In genomic region chr1:26695417-26696190, GRCh38 we compare ENCODE assay signal across 8 cellular contexts. TPM values are rescaled to one million over a fixed set of nuclear protein-coding genes. Genes with fewer than 3 reads are reported as not detected.
DNase-seq lines count a peak whose midpoint lies in the region; ATAC-seq and TF ChIP-seq lines count a peak whose summit lies in the region.

TSS of gene ARID1A (plus strand) at chr1:26696015. CDS start at chr1:26696404, 389 bp downstream.

- intact Hi-C loops in MCF 10A (cut with micrococcal nuclease): no loop called here

- H3K27ac Mint-ChIP-seq in MCF 10A (ENCODE audit: low read depth, unreplicated experiment): peak within 1 kb of the TSS; percentile 71

- H3K4me3 ChIP-seq in iPS-15b (ENCODE audit: low read depth, low read length) (peak within 1 kb of the TSS; percentile 83), skeletal muscle cell (ENCODE audit: low read depth, low read length) (peak within 1 kb of the TSS; percentile 75)

- POLR2A ChIA-PET in MCF 10A (lab: Yijun Ruan, JAX): interaction anchor here (0.6 to 7.5 kb wide), 16 partner anchors 10 to 185 kb away, joined by 3 to 109 read pairs (median 12); partner anchors contain the start of gene PIGV

- peaks cover 5% of the 10 kb centered on the region for H3K27me3 ChIP-seq in iPS-15b (ENCODE audit: control insufficient read depth, insufficient read depth, low read length)

- H3K9me3 ChIP-seq in iPS-15b (ENCODE audit: control insufficient read depth, insufficient read depth, low read length): no peaks in the 10 kb centered on the region

- no peak for TF ChIP-seq CTCF in VCaP (conservative IDR thresholded peaks at IDR 0.05)
- TF ChIP-seq CTCF in MCF 10A (IDR thresholded peaks at IDR 0.05; ENCODE audit: unreplicated experiment): no peak

- ATAC-seq in GM18867 (IDR thresholded peaks at IDR 0.05; ENCODE audit: unreplicated experiment): peak; percentile 45
- ATAC-seq in HG03135 (IDR thresholded peaks at IDR 0.05; ENCODE audit: unreplicated experiment): peak; percentile 36

- no peaks in the 10 kb centered on the region for H3K36me3 ChIP-seq in iPS-15b (ENCODE audit: control insufficient read depth, insufficient read depth, low read length)

- H3K36me3 Mint-ChIP-seq in MCF 10A (ENCODE audit: insufficient read depth, unreplicated experiment): peaks cover 7% of the 10 kb centered on the region

- H3K27ac ChIP-seq in VCaP: peak within 1 kb of the TSS; percentile 98

- CTCF ChIA-PET in MCF 10A (lab: Yijun Ruan, JAX): no interaction called here

- DNase-seq in A172 (ENCODE audit: low spot score) (peak; percentile 71), NCI-H2227 (lab: John Stamatoyannopoulos, UW; ENCODE audit: unreplicated experiment) (peak; percentile 97), MCF 10A (ENCODE audit: unreplicated experiment) (peak; percentile 96), skeletal muscle cell (ENCODE audit: low read depth) (peak; percentile 93)

- H3K4me3 Mint-ChIP-seq in MCF 10A (ENCODE audit: unreplicated experiment): no peak within 1 kb of the TSS

- no peaks in the 10 kb centered on the region for H3K9me3 Mint-ChIP-seq in MCF 10A (ENCODE audit: unreplicated experiment)

- H3K4me1 ChIP-seq in iPS-15b (ENCODE audit: control insufficient read depth, insufficient read depth, low read length): peaks cover 35% of the 10 kb centered on the region

- H3K4me1 Mint-ChIP-seq in MCF 10A (ENCODE audit: insufficient read depth, unreplicated experiment): peaks cover 13% of the 10 kb centered on the region

- H3K9ac ChIP-seq in iPS-15b (ENCODE audit: low read depth, low read length): peak within 1 kb of the TSS; percentile 87

- H3K27me3 Mint-ChIP-seq in MCF 10A (ENCODE audit: insufficient read depth, unreplicated experiment): no peaks in the 10 kb centered on the region

- no TSS peak for BruUV-seq in MCF 10A (replicated peaks; lab: Mats Ljungman, UMichigan)

RNA-seq across cellular contexts. Expression of gene ARID1A, which starts in this region (rescaled TPM):
- 8.3 and 9.8 TPM in 2 replicates for total RNA-seq in A172 (2014; rRNA removed; shearing (Covaris generic))
- 54.2 and 56.9 TPM in 2 replicates for total RNA-seq in MCF 10A (2022)

Comparison
In these comparisons a context has a peak if more than half of its experiments do, and no peak if none do; other contexts are left out.
1. Peak in every context shown above with its lines: DNase-seq, ATAC-seq, H3K4me3 ChIP-seq and H3K27ac ChIP-seq.